In the genomic region with DNA sequence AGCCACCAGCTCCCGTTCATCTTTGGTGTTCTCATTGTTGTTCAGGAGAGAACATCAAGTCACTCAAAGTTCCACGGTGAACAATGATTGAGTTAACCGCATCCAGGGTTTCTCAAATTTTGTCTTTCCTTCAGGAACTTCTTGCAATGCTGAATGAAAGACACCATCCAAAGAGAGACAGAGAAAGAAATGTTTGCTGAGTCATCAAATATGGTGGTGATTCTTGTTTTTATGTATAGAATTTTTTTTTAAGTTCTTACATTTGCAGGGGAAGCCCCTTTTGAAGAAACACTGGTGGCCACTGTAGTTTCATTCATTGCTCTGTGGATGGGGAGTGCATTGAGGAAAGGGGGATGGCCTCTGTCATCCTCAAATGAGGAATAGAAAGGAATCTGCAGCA, we compare ENCODE assay signal across 27 cellular contexts.
"Had no signal": no experiment of that assay in that cellular context is flagged by ENCODE, and none has a peak within 500 bp of the region (broad histone marks: within the 10 kb centered on the region; RNA-seq: fewer than 3 reads in every experiment).

No MANE protein-coding gene starts in this region.

- ATAC-seq: esophagus mucosa; gastrocnemius medialis; left cardiac atrium; lower lobe of right lung; mucosa of descending colon; naive thymus-derived CD8-positive, alpha-beta T cell had no signal

- H3K27ac ChIP-seq: epithelial cell of prostate, lower lobe of right lung had no signal

- H3K27me3 ChIP-seq: dorsolateral prefrontal cortex, esophagus squamous epithelium, gastrocnemius medialis, heart right ventricle had no signal

- H3K4me1 ChIP-seq: esophagus squamous epithelium had no signal

- DNase-seq: dermis blood vessel endothelial cell; dorsolateral prefrontal cortex; effector CD4-positive, alpha-beta T cell; effector memory CD4-positive, alpha-beta T cell; erythroblast; esophagus squamous epithelium; foreskin fibroblast; foreskin melanocyte; gastrocnemius medialis; glutamatergic neuron; head of caudate nucleus; heart right ventricle; hippocampal formation; left cardiac atrium; left ventricle myocardium superior; lower lobe of right lung; mesenchymal stem cell; mucosa of descending colon; naive B cell; naive thymus-derived CD8-positive, alpha-beta T cell had no signal

- H3K9me3 ChIP-seq: esophagus squamous epithelium, gastrocnemius medialis, mucosa of descending colon had no signal

- FAIRE-seq: colon, endothelial cell of umbilical vein, islet of Langerhans, keratinocyte had no signal

- H3K4me3 ChIP-seq: coronary artery, dorsolateral prefrontal cortex, esophagus squamous epithelium, gastrocnemius medialis, heart right ventricle, lower lobe of right lung, mucosa of descending colon had no signal

- H3K36me3 ChIP-seq: esophagus squamous epithelium, lower lobe of right lung had no signal
